Comparison of ENCODE assay signal across 12 cellular contexts in the genomic region with DNA sequence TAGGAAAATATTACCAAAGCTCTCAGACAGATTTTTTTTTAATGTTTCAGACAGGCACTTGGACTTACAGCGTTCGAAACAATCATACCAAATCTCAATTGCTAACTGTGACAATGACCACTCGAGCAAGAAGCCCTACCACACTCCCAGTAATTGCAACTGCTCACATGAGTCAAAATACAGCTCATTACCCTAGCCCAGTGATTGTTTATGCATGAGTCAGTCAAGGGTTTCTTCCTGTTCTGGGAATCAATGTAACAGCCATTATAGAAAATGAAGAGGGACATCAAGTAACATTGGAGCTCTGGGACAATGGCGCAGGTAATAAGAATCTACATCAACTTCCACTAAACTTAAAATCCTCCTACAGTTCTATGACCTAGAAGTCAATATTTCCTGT. TPM values are rescaled to one million over a fixed set of nuclear protein-coding genes. Genes with fewer than 3 reads are reported as not detected.
DNase-seq lines count a peak whose midpoint lies in the region; ATAC-seq and TF ChIP-seq lines count a peak whose summit lies in the region.
"Had no signal": no experiment of that assay in that cellular context is flagged by ENCODE, and none has a peak within 500 bp of the region (broad histone marks: within the 10 kb centered on the region; RNA-seq: fewer than 3 reads in every experiment).

No MANE protein-coding gene starts in this region.

- H3K9me3 ChIP-seq in A673 (ENCODE audit: low read depth, low read length, poor library complexity, severe bottlenecking) (no peaks in the 10 kb centered on the region), RWPE2 (ENCODE audit: severe bottlenecking) (no peaks in the 10 kb centered on the region), sigmoid colon (no peaks in the 10 kb centered on the region)
- H3K9me3 ChIP-seq: BE2C had no signal

- no peaks in the 10 kb centered on the region for H3K36me3 Mint-ChIP-seq in activated CD8-positive, alpha-beta memory T cell treated with anti-CD3 and anti-CD28 coated beads, Interleukin-2, amount 10 ng/mL, durations not matched to agents 7 days and 5 days

- BruUV-seq in A673 (replicated peaks; lab: Mats Ljungman, UMichigan) = no TSS peak

- H3K4me3 ChIP-seq in A673 (ENCODE audit: low read depth, low read length, poor library complexity, severe bottlenecking) = no peak overlapping the region
- no peak overlapping the region for H3K4me3 ChIP-seq in RWPE2 (ENCODE audit: severe bottlenecking)
- no peak overlapping the region for H3K4me3 ChIP-seq in sigmoid colon

- TF ChIP-seq EP300 in sigmoid colon (IDR thresholded peaks at IDR 0.05) = no peak

- TF ChIP-seq POLR2A in sigmoid colon (IDR thresholded peaks at IDR 0.05) = no peak

- H3K4me1 Mint-ChIP-seq in activated CD8-positive, alpha-beta memory T cell treated with anti-CD3 and anti-CD28 coated beads, Interleukin-2, amount 10 ng/mL, durations not matched to agents 7 days and 5 days = no peaks in the 10 kb centered on the region

- H3K4me1 ChIP-seq in A673 (ENCODE audit: insufficient read depth, low read length, poor library complexity, severe bottlenecking) (no peaks in the 10 kb centered on the region), RWPE2 (ENCODE audit: insufficient read depth, poor library complexity, severe bottlenecking) (peaks cover 10% of the 10 kb centered on the region), sigmoid colon (no peaks in the 10 kb centered on the region)
- H3K4me1 ChIP-seq: BE2C had no signal

- no peaks in the 10 kb centered on the region for H3K9me3 Mint-ChIP-seq in activated CD8-positive, alpha-beta memory T cell treated with anti-CD3 and anti-CD28 coated beads, Interleukin-2, amount 10 ng/mL, durations not matched to agents 7 days and 5 days (ENCODE audit: low read depth)

- H3K36me3 ChIP-seq in A673 (ENCODE audit: insufficient read depth, low read length, poor library complexity, severe bottlenecking) (no peaks in the 10 kb centered on the region), RWPE2 (ENCODE audit: low read depth) (no peaks in the 10 kb centered on the region), sigmoid colon (no peaks in the 10 kb centered on the region)
- H3K36me3 ChIP-seq: BE2C had no signal

- no peak overlapping the region for H3K27ac Mint-ChIP-seq in activated CD8-positive, alpha-beta memory T cell treated with anti-CD3 and anti-CD28 coated beads, Interleukin-2, amount 10 ng/mL, durations not matched to agents 7 days and 5 days

- H3K27ac ChIP-seq in A673 (ENCODE audit: low read depth, low read length, poor library complexity, severe bottlenecking) = no peak overlapping the region
- H3K27ac ChIP-seq in RWPE2 (ENCODE audit: poor library complexity, severe bottlenecking) = peak overlapping the region; percentile 3
- H3K27ac ChIP-seq in sigmoid colon = no peak overlapping the region

- CTCF ChIA-PET in A673 (lab: Charles Lee) = no interaction called here
- CTCF ChIA-PET in activated CD8-positive, alpha-beta memory T cell treated with anti-CD3 and anti-CD28 coated beads, Interleukin-2, amount 10 ng/mL, durations not matched to agents 7 days and 5 days (lab: Charles Lee) = no interaction called here

- H3K27me3 ChIP-seq in A673 (replicated peaks; ENCODE audit: insufficient read depth, low read depth, low read length, poor library complexity) (no peaks in the 10 kb centered on the region), RWPE2 (ENCODE audit: insufficient read depth, poor library complexity, severe bottlenecking) (no peaks in the 10 kb centered on the region), sigmoid colon (no peaks in the 10 kb centered on the region)
- H3K27me3 ChIP-seq: BE2C had no signal

- no peaks in the 10 kb centered on the region for H3K27me3 Mint-ChIP-seq in activated CD8-positive, alpha-beta memory T cell treated with anti-CD3 and anti-CD28 coated beads, Interleukin-2, amount 10 ng/mL, durations not matched to agents 7 days and 5 days

- no peak overlapping the region for H3K4me3 Mint-ChIP-seq in activated CD8-positive, alpha-beta memory T cell treated with anti-CD3 and anti-CD28 coated beads, Interleukin-2, amount 10 ng/mL, durations not matched to agents 7 days and 5 days

- DNase-seq in A673 (ENCODE audit: low spot score) (peak; percentile 34), HPDE6-E6E7 (ENCODE audit: extremely low spot score) (peak; percentile 80), RWPE2 (ENCODE audit: low spot score) (no peak), foreskin melanocyte (peak; percentile 40), sigmoid colon (no peak)
- DNase-seq in activated CD8-positive, alpha-beta memory T cell treated with anti-CD3 and anti-CD28 coated beads, Interleukin-2, amount 10 ng/mL, durations not matched to agents 7 days and 5 days = no peak
- DNase-seq: BE2C, cerebellar nuclear complex, H7, left cardiac atrium had no signal

- 77 to 81% methylated on average over 4 of the region's 4 CpGs for WGBS in sigmoid colon, 2 donors

- ATAC-seq in RWPE2 (ENCODE audit: low read depth) (peak; percentile 99), HG03025 (IDR thresholded peaks at IDR 0.05; ENCODE audit: low FRiP score, unreplicated experiment) (no peak), GM21526 (IDR thresholded peaks at IDR 0.05; ENCODE audit: low FRiP score, unreplicated experiment) (no peak)
- no peak for ATAC-seq in activated CD8-positive, alpha-beta memory T cell treated with anti-CD3 and anti-CD28 coated beads, Interleukin-2, amount 10 ng/mL, durations not matched to agents 7 days and 5 days
- ATAC-seq: left cardiac atrium had no signal

- intact Hi-C loops in A673 (cut with micrococcal nuclease; ENCODE audit: unreplicated experiment) = no loop called here
- intact Hi-C loops in sigmoid colon (cut with DNase I) = no loop called here

- POLR2A ChIA-PET in A673 (lab: Charles Lee; ENCODE audit: low non-redundant PET) = no interaction called here

- no peak for TF ChIP-seq CTCF in A673 (conservative IDR thresholded peaks at IDR 0.05; ENCODE audit: low read depth, low read length)
- TF ChIP-seq CTCF in RWPE2 (IDR thresholded peaks at IDR 0.05; ENCODE audit: poor library complexity, severe bottlenecking) = no peak
- TF ChIP-seq CTCF in sigmoid colon (IDR thresholded peaks at IDR 0.05) = no peak

RNA-seq across cellular contexts. Expression of a gene that starts 56.1 kb away (rescaled TPM):
- 43.4 and 45.9 TPM in 2 replicates for total RNA-seq in A673 (2021)
- total RNA-seq in activated CD8-positive, alpha-beta memory T cell treated with anti-CD3 and anti-CD28 coated beads, Interleukin-2, amount 10 ng/mL, durations not matched to agents 7 days and 5 days = 10 to 100 TPM; 62.1 to 68.6 TPM
- total RNA-seq in sigmoid colon = 10 to 100 TPM; 50.8 to 67.0 (median 56.7) TPM
- polyA plus RNA-seq in sigmoid colon = 10 to 100 TPM; 47.3 to 91.8 (median 79.9) TPM

Comparison
In these comparisons a context has a peak if more than half of its experiments do, and no peak if none do; other contexts are left out.
1. DNase-seq: peak in A673 (single experiment), HPDE6-E6E7 (single experiment) and foreskin melanocyte (single experiment); none in RWPE2 (single experiment), activated CD8-positive, alpha-beta memory T cell treated with anti-CD3 and anti-CD28 coated beads, Interleukin-2, amount 10 ng/mL, durations not matched to agents 7 days and 5 days (single experiment) and sigmoid colon (single experiment).